In the genomic region with DNA sequence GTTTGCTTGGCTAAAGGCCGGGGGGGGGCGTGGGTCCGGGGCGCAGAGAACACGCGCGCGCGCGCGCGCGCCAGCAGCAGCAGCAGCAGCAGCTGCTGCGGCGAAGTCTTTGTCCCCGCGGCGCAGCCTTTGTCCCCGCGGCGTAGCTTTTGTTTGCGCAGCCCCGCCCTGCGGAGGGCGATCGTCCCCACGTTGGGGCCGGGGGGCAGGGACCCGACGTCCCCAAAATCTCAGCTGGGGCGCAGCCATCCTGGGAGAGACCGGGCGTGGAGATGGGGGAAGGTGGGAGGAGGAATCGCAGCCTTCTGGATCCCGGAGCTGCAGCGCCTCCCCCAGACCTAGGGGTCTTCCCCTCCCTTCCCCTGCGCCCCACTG, we compare ENCODE assay signal across 8 cellular contexts.
DNase-seq lines count a peak whose midpoint lies in the region; ATAC-seq lines count a peak whose summit lies in the region.

No MANE protein-coding gene starts in this region.

- DNase-seq in activated T-cell treated with anti-CD3 and anti-CD28 coated beads, Interleukin-2, amount 50 U/mL, for 72 hours, result no peak
- DNase-seq in activated T-cell treated with anti-CD3 and anti-CD28 coated beads for 4 hours, result no peak
- DNase-seq in left ventricle myocardium superior, result peak; percentile 26
- DNase-seq in putamen (ENCODE audit: low spot score), result peak; percentile 52
- no peak for DNase-seq in stimulated activated naive CD4-positive, alpha-beta T cell treated with Interleukin-2 at 50 U/mL for 16 hours (lab: John Stamatoyannopoulos, UW)
- DNase-seq in GF-D8 (lab: John Stamatoyannopoulos, UW), result no peak

- peak in 1 of 2 donors; percentile 30 for ATAC-seq in activated T-cell treated with anti-CD3 and anti-CD28 coated beads, Interleukin-2, amount 50 U/mL, for 72 hours (replicated peaks in 1 of 2)
- ATAC-seq in activated T-helper 17 cell treated with anti-CD3 and anti-CD28 coated beads, Interleukin-2, amount 50 U/mL, for 72 hours (replicated peaks), result peak; percentile 23
- ATAC-seq in left ventricle myocardium superior, result peak; percentile 17
- no peak for ATAC-seq in GM19324 (IDR thresholded peaks at IDR 0.05; ENCODE audit: low FRiP score, unreplicated experiment)

- intact Hi-C loops in left ventricle myocardium superior (cut with micrococcal nuclease), result no loop called here

- no peaks in the 10 kb centered on the region for H3K9me3 Mint-ChIP-seq in activated T-cell treated with anti-CD3 and anti-CD28 coated beads, Interleukin-2, amount 50 U/mL, for 72 hours
- no peaks in the 10 kb centered on the region for H3K9me3 Mint-ChIP-seq in activated T-helper 17 cell treated with anti-CD3 and anti-CD28 coated beads, Interleukin-2, amount 50 U/mL, for 72 hours

- H3K36me3 Mint-ChIP-seq in activated T-cell treated with anti-CD3 and anti-CD28 coated beads, Interleukin-2, amount 50 U/mL, for 72 hours (ENCODE audit: insufficient read depth in 2 of 2), result no peaks in the 10 kb centered on the region
- H3K36me3 Mint-ChIP-seq in activated T-helper 17 cell treated with anti-CD3 and anti-CD28 coated beads, Interleukin-2, amount 50 U/mL, for 72 hours (ENCODE audit: low read depth), result no peaks in the 10 kb centered on the region

- no peaks in the 10 kb centered on the region for H3K4me1 Mint-ChIP-seq in activated T-cell treated with anti-CD3 and anti-CD28 coated beads, Interleukin-2, amount 50 U/mL, for 72 hours (ENCODE audit: low read depth)
- no peaks in the 10 kb centered on the region for H3K4me1 Mint-ChIP-seq in activated T-helper 17 cell treated with anti-CD3 and anti-CD28 coated beads, Interleukin-2, amount 50 U/mL, for 72 hours

- H3K27me3 Mint-ChIP-seq in activated T-cell treated with anti-CD3 and anti-CD28 coated beads, Interleukin-2, amount 50 U/mL, for 72 hours (ENCODE audit: low read depth), result peaks cover 11% of the 10 kb centered on the region
- H3K27me3 Mint-ChIP-seq in activated T-helper 17 cell treated with anti-CD3 and anti-CD28 coated beads, Interleukin-2, amount 50 U/mL, for 72 hours, result no peaks in the 10 kb centered on the region

- H3K4me3 Mint-ChIP-seq in activated T-cell treated with anti-CD3 and anti-CD28 coated beads, Interleukin-2, amount 50 U/mL, for 72 hours, result peak overlapping the region; percentile 75 to 77
- H3K4me3 Mint-ChIP-seq in activated T-helper 17 cell treated with anti-CD3 and anti-CD28 coated beads, Interleukin-2, amount 50 U/mL, for 72 hours, result peak overlapping the region; percentile 53

- H3K27ac Mint-ChIP-seq in activated T-cell treated with anti-CD3 and anti-CD28 coated beads, Interleukin-2, amount 50 U/mL, for 72 hours, result no peak overlapping the region
- no peak overlapping the region for H3K27ac Mint-ChIP-seq in activated T-helper 17 cell treated with anti-CD3 and anti-CD28 coated beads, Interleukin-2, amount 50 U/mL, for 72 hours

Comparison
In these comparisons a context has a peak if more than half of its experiments do, and no peak if none do; other contexts are left out.
1. DNase-seq: peak in left ventricle myocardium superior (single experiment) and putamen (single experiment); none in activated T-cell treated with anti-CD3 and anti-CD28 coated beads, Interleukin-2, amount 50 U/mL, for 72 hours (0 of 2), activated T-cell treated with anti-CD3 and anti-CD28 coated beads for 4 hours (single experiment), stimulated activated naive CD4-positive, alpha-beta T cell treated with Interleukin-2 at 50 U/mL for 16 hours (single experiment) and GF-D8 (single experiment).